ENCODE assay signal across 2 cellular contexts in the genomic region with DNA sequence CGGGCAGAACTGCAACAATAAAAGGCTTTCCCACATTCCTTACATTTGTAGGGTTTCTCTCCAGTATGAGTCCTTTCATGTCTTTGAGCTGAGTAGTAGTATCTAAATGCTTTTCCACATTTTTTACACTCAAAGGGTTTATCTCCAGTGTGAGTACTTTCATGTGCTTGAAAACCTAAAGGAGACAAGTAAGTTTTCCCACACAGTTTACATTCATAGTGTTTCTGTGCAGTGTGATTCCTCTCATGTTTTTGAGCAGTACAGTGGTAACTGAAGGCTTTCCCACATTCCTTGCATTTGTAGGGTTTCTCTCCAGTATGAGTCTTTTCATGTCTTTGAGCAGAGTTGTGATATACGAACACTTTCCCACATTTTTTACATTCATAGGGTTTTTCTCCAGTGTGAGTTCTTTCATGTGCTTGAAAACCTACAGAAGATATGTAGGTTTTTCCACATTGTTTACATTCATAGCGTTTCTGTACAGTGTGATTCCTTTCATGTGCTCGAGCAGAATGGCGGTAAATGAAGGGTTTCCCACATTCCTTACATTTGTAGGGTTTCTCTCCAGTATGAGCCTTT.
TF ChIP-seq lines count a peak whose summit lies in the region.

No MANE protein-coding gene starts in this region.

TF ChIP-seq in HEK293, 187 proteins besides CTCF, POLR2A, EP300 and RAD21:
- no peak for TF ChIP-seq SALL2 (tag by site-specific recombination; IDR thresholded peaks at IDR 0.05; ENCODE audit: borderline replicate concordance)
- TF ChIP-seq ZNF626 (tag by site-specific recombination; IDR thresholded peaks at IDR 0.05) = no peak
- no peak for TF ChIP-seq KLF1 (tag by site-specific recombination; IDR thresholded peaks at IDR 0.05)
- TF ChIP-seq ZNF274 (IDR thresholded peaks at IDR 0.05; ENCODE audit: low read length) = no peak
- TF ChIP-seq ZNF274 (tag by site-specific recombination; IDR thresholded peaks at IDR 0.05; ENCODE audit: borderline replicate concordance) = peak; percentile 95
- no peak for TF ChIP-seq ZXDB (tag by site-specific recombination; IDR thresholded peaks at IDR 0.05)
- peak; percentile 96 for TF ChIP-seq SETDB1 (IDR thresholded peaks at IDR 0.05; ENCODE audit: insufficient read length, low read length)
- TF ChIP-seq ZNF701 (tag by site-specific recombination; IDR thresholded peaks at IDR 0.05) = no peak
- no peak for TF ChIP-seq ZNF223 (tag by site-specific recombination; IDR thresholded peaks at IDR 0.05)
- peak; percentile 90; the same call in 1 of the 2 replicates for TF ChIP-seq TRIM28 (IDR thresholded peaks at IDR 0.05; ENCODE audit: borderline replicate concordance, low read length)

TF ChIP-seq in K562, 482 proteins besides CTCF, POLR2A, EP300 and RAD21:
- peak; percentile 93 for TF ChIP-seq ZNF274 (IDR thresholded peaks at IDR 0.05; ENCODE audit: borderline replicate concordance, low read depth, low read length)
- TF ChIP-seq MTF1 (CRISPR knock-in tag; IDR thresholded peaks at IDR 0.05; ENCODE audit: borderline replicate concordance) = no peak
- no peak for TF ChIP-seq POLR2G (IDR thresholded peaks at IDR 0.05; ENCODE audit: low read depth, low read length)
- TF ChIP-seq ZNF280A (IDR thresholded peaks at IDR 0.05; ENCODE audit: low read depth, partially characterized antibody) = peak; percentile 4
- TF ChIP-seq TRIM28 (IDR thresholded peaks at IDR 0.05) = peak; percentile 50
- peak; percentile 85 for TF ChIP-seq ZNF75A (CRISPR knock-in tag; IDR thresholded peaks at IDR 0.05)
